Comparison of ENCODE assay signal across 23 cellular contexts in the genomic region with DNA sequence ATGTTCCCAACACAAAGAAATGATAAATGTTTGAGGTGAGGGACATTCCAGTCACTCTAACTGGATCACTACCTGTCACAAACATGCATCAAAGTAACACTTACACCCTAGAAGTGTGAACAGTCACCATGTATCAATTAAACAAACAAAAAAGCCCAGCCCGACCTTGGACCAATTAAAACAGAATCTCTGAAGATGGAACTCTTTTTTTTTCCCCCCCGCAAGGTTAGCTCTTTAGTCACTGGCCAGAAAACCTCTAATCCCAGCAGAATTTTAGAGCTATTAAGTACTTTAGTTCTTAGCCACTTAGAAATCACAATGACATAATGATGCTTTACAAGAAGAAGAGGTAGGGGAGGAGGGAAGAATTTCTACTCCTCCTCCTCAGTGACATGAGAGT.
DNase-seq lines count a peak whose midpoint lies in the region; ATAC-seq and TF ChIP-seq lines count a peak whose summit lies in the region.
"Had no signal": no experiment of that assay in that cellular context is flagged by ENCODE, and none has a peak within 500 bp of the region (broad histone marks: within the 10 kb centered on the region; RNA-seq: fewer than 3 reads in every experiment).

No MANE protein-coding gene starts in this region.

- no peak for TF ChIP-seq EP300 in neural cell (conservative IDR thresholded peaks at IDR 0.05; ENCODE audit: poor library complexity, severe bottlenecking)

- no peak for TF ChIP-seq CTCF in A673 (conservative IDR thresholded peaks at IDR 0.05; ENCODE audit: low read depth, low read length)
- no peak for TF ChIP-seq CTCF in neural cell (IDR thresholded peaks at IDR 0.05; ENCODE audit: poor library complexity, severe bottlenecking)
- TF ChIP-seq CTCF in type B pancreatic cell (conservative IDR thresholded peaks at IDR 0.05), result no peak
- TF ChIP-seq CTCF in brain microvascular endothelial cell (IDR thresholded peaks at IDR 0.05; ENCODE audit: low read depth, low read length, missing control alignments), result no peak

- no peak for ATAC-seq in GM18517 (IDR thresholded peaks at IDR 0.05; ENCODE audit: unreplicated experiment)
- ATAC-seq: left colon; SK-N-SH treated with all-trans-retinoic acid at 6 μM for 48 hours; stimulated activated memory B cell treated with anti-CD40 and anti-IgM and Interleukin-4, amounts not matched to agents 10 μg/mL and 1 μg/mL and 100 μg/mL, for 72 hours had no signal

- CTCF ChIA-PET in A673 (lab: Charles Lee), result no interaction called here

- in situ Hi-C loops in brain microvascular endothelial cell (cut with HindIII; ENCODE audit: low pct_ligation_motif_present, low sequenced_read_pairs), result no loop called here

- peaks cover 54% of the 10 kb centered on the region for H3K4me1 Mint-ChIP-seq in type B pancreatic cell (ENCODE audit: unreplicated experiment)
- H3K4me1 Mint-ChIP-seq: activated naive CD4-positive, alpha-beta T cell treated with anti-CD3 and anti-CD28 coated beads, Interleukin-2, amount 10 ng/mL, durations not matched to agents 7 days and 5 days had no signal

- no peak overlapping the region for H3K9ac ChIP-seq in neural cell (ENCODE audit: low read length)

- H3K27ac ChIP-seq in A673 (ENCODE audit: low read depth, low read length, poor library complexity, severe bottlenecking) (no peak overlapping the region), neural cell (ENCODE audit: low read length) (no peak overlapping the region), brain microvascular endothelial cell (no peak overlapping the region)
- H3K27ac ChIP-seq: C4-2B, ovary had no signal

- no peaks in the 10 kb centered on the region for H3K79me2 ChIP-seq in neural cell (replicated peaks; ENCODE audit: insufficient read depth, low read length)

- H3K36me3 Mint-ChIP-seq in type B pancreatic cell, result peaks cover 7% of the 10 kb centered on the region
- H3K36me3 Mint-ChIP-seq: activated naive CD4-positive, alpha-beta T cell treated with anti-CD3 and anti-CD28 coated beads, Interleukin-2, amount 10 ng/mL, durations not matched to agents 7 days and 5 days; stimulated activated memory B cell treated with anti-CD40 and anti-IgM and Interleukin-4, amounts not matched to agents 10 μg/mL and 1 μg/mL and 100 μg/mL, for 72 hours had no signal

- peak; percentile 65 for DNase-seq in A673 (ENCODE audit: low spot score)
- peak; percentile 72 for DNase-seq in LHCN-M2 (ENCODE audit: low read depth)
- DNase-seq in astrocyte of the hippocampus (ENCODE audit: low read depth, low spot score), result peak; percentile 82
- no peak for DNase-seq in type B pancreatic cell (ENCODE audit: extremely low spot score, unreplicated experiment)
- no peak for DNase-seq in head of caudate nucleus
- DNase-seq in brain microvascular endothelial cell, result no peak
- DNase-seq: activated CD4-positive, alpha-beta T cell treated with anti-CD3 and anti-CD28 coated beads for 48 hours; activated naive CD4-positive, alpha-beta T cell treated with anti-CD3 and anti-CD28 coated beads, Interleukin-2, amount 10 ng/mL, durations not matched to agents 7 days and 5 days; amygdala; Calu3; caudate nucleus; dermis blood vessel endothelial cell; EL; left colon; NCI-H1417 treated with DMSO at 0.1 percent for 48 hours; ovary; stimulated activated CD4-positive, alpha-beta T cell treated with anti-CD3 and anti-CD28 coated beads, Interleukin-4, amount 100 ng/mL, for 1 hour had no signal

- H3K27me3 ChIP-seq in A673 (replicated peaks; ENCODE audit: insufficient read depth, low read depth, low read length, poor library complexity) (no peaks in the 10 kb centered on the region), neural cell (ENCODE audit: insufficient read depth, low read depth, low read length) (no peaks in the 10 kb centered on the region), brain microvascular endothelial cell (replicated peaks) (no peaks in the 10 kb centered on the region)
- H3K27me3 ChIP-seq: ovary had no signal

- peaks cover 25% of the 10 kb centered on the region for H3K27me3 Mint-ChIP-seq in type B pancreatic cell

- intact Hi-C loops in A673 (cut with micrococcal nuclease; ENCODE audit: unreplicated experiment) (no loop called here), head of caudate nucleus (cut with DNase I) (no loop called here)

- H3K4me1 ChIP-seq in A673 (ENCODE audit: insufficient read depth, low read length, poor library complexity, severe bottlenecking), result peaks cover 73% of the 10 kb centered on the region

- H3K4me2 ChIP-seq in neural cell (ENCODE audit: low read length), result no peak overlapping the region

- no peak overlapping the region for H2AFZ ChIP-seq in neural cell (ENCODE audit: low read depth, low read length)

- H3K36me3 ChIP-seq in A673 (ENCODE audit: insufficient read depth, low read length, poor library complexity, severe bottlenecking) (no peaks in the 10 kb centered on the region), neural cell (ENCODE audit: insufficient read depth, low read length) (no peaks in the 10 kb centered on the region), brain microvascular endothelial cell (replicated peaks) (no peaks in the 10 kb centered on the region)
- H3K36me3 ChIP-seq: ovary had no signal

- H3K9me3 ChIP-seq in A673 (ENCODE audit: low read depth, low read length, poor library complexity, severe bottlenecking) (no peaks in the 10 kb centered on the region), neural cell (ENCODE audit: low read length) (no peaks in the 10 kb centered on the region)
- H3K9me3 ChIP-seq: ovary had no signal

- no peak for TF ChIP-seq RAD21 in neural cell (conservative IDR thresholded peaks at IDR 0.05)

- POLR2A ChIA-PET in A673 (lab: Charles Lee; ENCODE audit: low non-redundant PET), result no interaction called here

- BruUV-seq in A673 (replicated peaks; lab: Mats Ljungman, UMichigan), result no TSS peak

- H3K4me3 Mint-ChIP-seq in type B pancreatic cell, result no peak overlapping the region
- H3K4me3 Mint-ChIP-seq: activated naive CD4-positive, alpha-beta T cell treated with anti-CD3 and anti-CD28 coated beads, Interleukin-2, amount 10 ng/mL, durations not matched to agents 7 days and 5 days; activated T-helper 1 cell treated with anti-CD3 and anti-CD28 coated beads, Interleukin-12 subunit alpha, Interleukin-12 subunit beta, Interleukin-2, Interleukin-4 antibody, amounts not matched to agents 30 ng/mL and 10 ng/mL and 1 ng/mL, durations not matched to agents 14 hours and 24 hours and 36 hours; stimulated activated memory B cell treated with anti-CD40 and anti-IgM and Interleukin-4, amounts not matched to agents 10 μg/mL and 1 μg/mL and 100 μg/mL, for 72 hours had no signal

- no peak overlapping the region for H3K4me3 ChIP-seq in A673 (ENCODE audit: low read depth, low read length, poor library complexity, severe bottlenecking)
- peak overlapping the region; percentile 13 for H3K4me3 ChIP-seq in neural cell (ENCODE audit: low read length)
- H3K4me3 ChIP-seq in brain microvascular endothelial cell (ENCODE audit: low read depth, low read length), result no peak overlapping the region
- H3K4me3 ChIP-seq: ovary had no signal

- peaks cover 5% of the 10 kb centered on the region for H3F3A ChIP-seq in neural cell (ENCODE audit: insufficient read depth, low read length, poor library complexity, severe bottlenecking)

- H3K9me3 Mint-ChIP-seq in type B pancreatic cell, result no peaks in the 10 kb centered on the region
- H3K9me3 Mint-ChIP-seq: activated naive CD4-positive, alpha-beta T cell treated with anti-CD3 and anti-CD28 coated beads, Interleukin-2, amount 10 ng/mL, durations not matched to agents 7 days and 5 days; activated T-helper 1 cell treated with anti-CD3 and anti-CD28 coated beads, Interleukin-12 subunit alpha, Interleukin-12 subunit beta, Interleukin-2, Interleukin-4 antibody, amounts not matched to agents 30 ng/mL and 10 ng/mL and 1 ng/mL, durations not matched to agents 14 hours and 24 hours and 36 hours; stimulated activated memory B cell treated with anti-CD40 and anti-IgM and Interleukin-4, amounts not matched to agents 10 μg/mL and 1 μg/mL and 100 μg/mL, for 72 hours had no signal

- H3K27ac Mint-ChIP-seq in type B pancreatic cell, result no peak overlapping the region
- H3K27ac Mint-ChIP-seq: activated naive CD4-positive, alpha-beta T cell treated with anti-CD3 and anti-CD28 coated beads, Interleukin-2, amount 10 ng/mL, durations not matched to agents 7 days and 5 days; activated T-helper 1 cell treated with anti-CD3 and anti-CD28 coated beads, Interleukin-12 subunit alpha, Interleukin-12 subunit beta, Interleukin-2, Interleukin-4 antibody, amounts not matched to agents 30 ng/mL and 10 ng/mL and 1 ng/mL, durations not matched to agents 14 hours and 24 hours and 36 hours; stimulated activated memory B cell treated with anti-CD40 and anti-IgM and Interleukin-4, amounts not matched to agents 10 μg/mL and 1 μg/mL and 100 μg/mL, for 72 hours had no signal

- no peaks in the 10 kb centered on the region for H3K9me2 ChIP-seq in neural cell (ENCODE audit: insufficient read depth, low read length)

- H4K20me1 ChIP-seq in neural cell (ENCODE audit: insufficient read depth), result no peaks in the 10 kb centered on the region

TF ChIP-seq in neural cell, 6 proteins besides CTCF, POLR2A, EP300 and RAD21 (continues in another document):
- no peak for TF ChIP-seq EZH2 (IDR thresholded peaks at IDR 0.05; ENCODE audit: borderline replicate concordance, insufficient read depth, low read length, poor library complexity, severe bottlenecking)
- no peak for TF ChIP-seq POLR2AphosphoS5 (IDR thresholded peaks at IDR 0.05)
- TF ChIP-seq MXI1 (conservative IDR thresholded peaks at IDR 0.05; ENCODE audit: poor library complexity, severe bottlenecking), result no peak

Comparison
In these comparisons a context has a peak if more than half of its experiments do, and no peak if none do; other contexts are left out.
1. DNase-seq: peak in A673 (single experiment), LHCN-M2 (single experiment) and astrocyte of the hippocampus (single experiment); none in type B pancreatic cell (single experiment), head of caudate nucleus (0 of 42) and brain microvascular endothelial cell (single experiment).